In genomic region chr9:79693750-79694149, GRCh38 we compare ENCODE assay signal across 16 cellular contexts.
A peak's percentile ranks its signal among the peaks of the same experiment; 100 is the strongest.
DNase-seq lines count a peak whose midpoint lies in the region; TF ChIP-seq lines count a peak whose summit lies in the region.
"Had no signal": no experiment of that assay in that cellular context is flagged by ENCODE, and none has a peak within 500 bp of the region (broad histone marks: within the 10 kb centered on the region; RNA-seq: fewer than 3 reads in every experiment).

No MANE protein-coding gene starts in this region.

- H3K27ac Mint-ChIP-seq in progenitor cell of endocrine pancreas = peak overlapping the region; percentile 77
- H3K27ac Mint-ChIP-seq: B cell, natural killer cell had no signal

- DNase-seq in NCI-H1092 treated with DMSO at 0.1 percent for 48 hours (lab: John Stamatoyannopoulos, UW) (peak; percentile 45), NCI-H1092 (lab: John Stamatoyannopoulos, UW) (no peak), NCI-H2196 treated with DMSO at 0.1 percent for 48 hours (lab: John Stamatoyannopoulos, UW; ENCODE audit: unreplicated experiment) (peak; percentile 39), cerebellum (ENCODE audit: low spot score) (peak; percentile 18), progenitor cell of endocrine pancreas (ENCODE audit: low spot score, unreplicated experiment) (no peak), amniotic stem cell (lab: John Stamatoyannopoulos, UW) (no peak), GM10266 (ENCODE audit: extremely low spot score) (no peak), GF-D8 (lab: John Stamatoyannopoulos, UW) (no peak)
- DNase-seq: Calu3; natural killer cell; NCI-H1930; NCI-H82; stimulated activated CD4-positive, alpha-beta T cell treated with anti-CD3 and anti-CD28 coated beads, Interleukin-4, amount 100 ng/mL, for 1 hour; T-helper 9 cell had no signal

- no peak overlapping the region for H3K4me3 Mint-ChIP-seq in progenitor cell of endocrine pancreas (ENCODE audit: low read depth)
- H3K4me3 Mint-ChIP-seq: activated naive CD8-positive, alpha-beta T cell; B cell; natural killer cell had no signal

- no peaks in the 10 kb centered on the region for H3K9me3 Mint-ChIP-seq in progenitor cell of endocrine pancreas (ENCODE audit: low read depth)
- H3K9me3 Mint-ChIP-seq: natural killer cell had no signal

- TF ChIP-seq CTCF in progenitor cell of endocrine pancreas (IDR thresholded peaks at IDR 0.05; ENCODE audit: unreplicated experiment) (no peak), GM10266 (IDR thresholded peaks at IDR 0.05; ENCODE audit: control insufficient read depth, insufficient read depth, low read depth, missing control alignments) (no peak)

- H3K36me3 Mint-ChIP-seq in progenitor cell of endocrine pancreas (ENCODE audit: insufficient read depth) = peaks cover 4% of the 10 kb centered on the region
- H3K36me3 Mint-ChIP-seq: natural killer cell had no signal

- peaks cover 20% of the 10 kb centered on the region for H3K27me3 Mint-ChIP-seq in progenitor cell of endocrine pancreas
- H3K27me3 Mint-ChIP-seq: activated naive CD8-positive, alpha-beta T cell; B cell had no signal

- peaks cover 20% of the 10 kb centered on the region for H3K4me1 Mint-ChIP-seq in progenitor cell of endocrine pancreas (ENCODE audit: low read depth)

Comparison
In these comparisons a context has a peak if more than half of its experiments do, and no peak if none do; other contexts are left out.
1. DNase-seq: peak in NCI-H1092 treated with DMSO at 0.1 percent for 48 hours (single experiment), NCI-H2196 treated with DMSO at 0.1 percent for 48 hours (single experiment) and cerebellum (single experiment); none in NCI-H1092 (single experiment), progenitor cell of endocrine pancreas (single experiment), amniotic stem cell (single experiment), GM10266 (single experiment) and GF-D8 (single experiment).